In genomic region chr15:31335991-31336942, GRCh38 we compare ENCODE assay signal across 11 cellular contexts. TPM values are rescaled to one million over a fixed set of nuclear protein-coding genes. Genes with fewer than 3 reads are reported as not detected.
DNase-seq lines count a peak whose midpoint lies in the region; ATAC-seq and TF ChIP-seq lines count a peak whose summit lies in the region.
"Had no signal": no experiment of that assay in that cellular context is flagged by ENCODE, and none has a peak within 500 bp of the region (broad histone marks: within the 10 kb centered on the region; RNA-seq: fewer than 3 reads in every experiment).

No MANE protein-coding gene starts in this region.

- TF ChIP-seq RAD21 in liver (IDR thresholded peaks at IDR 0.05): peak in 1 of 2 donors; percentile 11

- 54% methylated on average over 13 of the region's 13 CpGs for WGBS in liver

- no peaks in the 10 kb centered on the region for H3K36me3 ChIP-seq in liver (ENCODE audit: control insufficient read depth in 4 of 4, insufficient read depth in 3 of 4, low read depth in 1 of 4, low read length in 3 of 4)
- no peaks in the 10 kb centered on the region for H3K36me3 ChIP-seq in mucosa of descending colon (ENCODE audit: low read depth)
- H3K36me3 ChIP-seq: thoracic aorta had no signal

- intact Hi-C loops in activated CD4-positive, alpha-beta T cell treated with anti-CD3 and anti-CD28 coated beads, Interleukin-2, amount 10 ng/mL, durations not matched to agents 24 days and 14 days (cut with micrococcal nuclease): no loop called here
- intact Hi-C loops in mucosa of descending colon (cut with DNase I, micrococcal nuclease): loop anchor here in 1 of 2 donors (10.0 kb wide), 1 partner anchor 59 kb away; no protein-coding TSS in a partner anchor

- peak overlapping the region; percentile 74 for H3K27ac Mint-ChIP-seq in activated CD4-positive, alpha-beta T cell treated with anti-CD3 and anti-CD28 coated beads, Interleukin-2, amount 10 ng/mL, durations not matched to agents 24 days and 14 days
- peak overlapping the region; percentile 99 for H3K27ac Mint-ChIP-seq in activated naive CD8-positive, alpha-beta T cell

- no peak for TF ChIP-seq CTCF in liver (IDR thresholded peaks at IDR 0.05; ENCODE audit: low read depth, low read length, missing input control)
- no peak for TF ChIP-seq CTCF in mucosa of descending colon (IDR thresholded peaks at IDR 0.05)

- H3K4me1 Mint-ChIP-seq in activated CD4-positive, alpha-beta T cell treated with anti-CD3 and anti-CD28 coated beads, Interleukin-2, amount 10 ng/mL, durations not matched to agents 24 days and 14 days: peaks cover 84% of the 10 kb centered on the region
- H3K4me1 Mint-ChIP-seq in activated naive CD8-positive, alpha-beta T cell (ENCODE audit: low read depth): peaks cover 96% of the 10 kb centered on the region

- peak; percentile 56 for DNase-seq in activated CD4-positive, alpha-beta T cell treated with anti-CD3 and anti-CD28 coated beads, Interleukin-2, amount 10 ng/mL, durations not matched to agents 24 days and 14 days
- no peak for DNase-seq in activated CD4-positive, alpha-beta T cell treated with anti-CD3 and anti-CD28 coated beads, Interleukin-2, amount 50 U/mL, for 4 hours
- no peak for DNase-seq in HCEC 1CT
- DNase-seq in mucosa of descending colon: no peak
- DNase-seq in NCI-H146 (lab: John Stamatoyannopoulos, UW): no peak

- H3K9me3 ChIP-seq in liver (ENCODE audit: control insufficient read depth in 4 of 4, low read length in 3 of 4): no peaks in the 10 kb centered on the region
- no peaks in the 10 kb centered on the region for H3K9me3 ChIP-seq in mucosa of descending colon
- H3K9me3 ChIP-seq: A549, thoracic aorta had no signal

- H3K4me3 ChIP-seq in liver (ENCODE audit: low read depth in 1 of 3, low read length in 3 of 3) (no peak overlapping the region), mucosa of descending colon (no peak overlapping the region)
- H3K4me3 ChIP-seq: A549, K562, thoracic aorta had no signal

- H3K27me3 Mint-ChIP-seq in activated CD4-positive, alpha-beta T cell treated with anti-CD3 and anti-CD28 coated beads, Interleukin-2, amount 10 ng/mL, durations not matched to agents 24 days and 14 days: no peaks in the 10 kb centered on the region
- no peaks in the 10 kb centered on the region for H3K27me3 Mint-ChIP-seq in activated naive CD8-positive, alpha-beta T cell

- peak overlapping the region; percentile 28 for H3K4me3 Mint-ChIP-seq in activated CD4-positive, alpha-beta T cell treated with anti-CD3 and anti-CD28 coated beads, Interleukin-2, amount 10 ng/mL, durations not matched to agents 24 days and 14 days
- peak overlapping the region; percentile 47 for H3K4me3 Mint-ChIP-seq in activated naive CD8-positive, alpha-beta T cell

- H3K9me3 Mint-ChIP-seq in activated CD4-positive, alpha-beta T cell treated with anti-CD3 and anti-CD28 coated beads, Interleukin-2, amount 10 ng/mL, durations not matched to agents 24 days and 14 days: no peaks in the 10 kb centered on the region
- no peaks in the 10 kb centered on the region for H3K9me3 Mint-ChIP-seq in activated naive CD8-positive, alpha-beta T cell (ENCODE audit: low read depth)

- peaks cover 20% of the 10 kb centered on the region for H3K36me3 Mint-ChIP-seq in activated CD4-positive, alpha-beta T cell treated with anti-CD3 and anti-CD28 coated beads, Interleukin-2, amount 10 ng/mL, durations not matched to agents 24 days and 14 days (ENCODE audit: low read depth)
- H3K36me3 Mint-ChIP-seq in activated naive CD8-positive, alpha-beta T cell: peaks cover 3% of the 10 kb centered on the region

- no peak for ATAC-seq in mucosa of descending colon
- ATAC-seq: A549, K562 had no signal

- H3K27me3 ChIP-seq in liver (ENCODE audit: control insufficient read depth in 4 of 4, insufficient read depth in 4 of 4, low read length in 3 of 4): no peaks in the 10 kb centered on the region

- peaks cover 36 to 84% (median 77%) of the 10 kb centered on the region in 4 donors for H3K4me1 ChIP-seq in liver (ENCODE audit: control insufficient read depth in 4 of 4, insufficient read depth in 4 of 4, low read length in 3 of 4)
- H3K4me1 ChIP-seq in mucosa of descending colon (ENCODE audit: low read depth): peaks cover 74% of the 10 kb centered on the region

- peak overlapping the region; percentile 57 to 67 for H3K27ac ChIP-seq in liver (ENCODE audit: low read depth in 1 of 2, low read length in 2 of 2)
- H3K27ac ChIP-seq in temporal lobe (ENCODE audit: low read depth, low read length): peak overlapping the region; percentile 76
- H3K27ac ChIP-seq: A549, thoracic aorta had no signal

- H3K9ac ChIP-seq in liver (ENCODE audit: low read depth in 1 of 2, low read length in 2 of 2): peak overlapping the region in 1 of 2 donors; percentile 57

TF ChIP-seq in liver, 16 proteins besides CTCF, POLR2A, EP300 and RAD21:
- TF ChIP-seq JUND (IDR thresholded peaks at IDR 0.05) (peak in 1 of 2 donors; percentile 35), SP1 (IDR thresholded peaks at IDR 0.05) (peak; percentile 85), HNF4A (conservative IDR thresholded peaks at IDR 0.05) (peak; percentile 82 to 86), FOXA1 (IDR thresholded peaks at IDR 0.05) (peak; percentile 51), RXRA (IDR thresholded peaks at IDR 0.05) (peak; percentile 98 to 99), GABPA (IDR thresholded peaks at IDR 0.05 in 1 of 2, conservative IDR thresholded peaks at IDR 0.05 in 1 of 2) (no peak), YY1 (IDR thresholded peaks at IDR 0.05) (peak; percentile 21), HNF4G (IDR thresholded peaks at IDR 0.05) (peak; percentile 53), ZBTB33 (IDR thresholded peaks at IDR 0.05) (no peak), EGR1 (IDR thresholded peaks at IDR 0.05; ENCODE audit: low read depth in 2 of 2) (no peak), NR2F2 (IDR thresholded peaks at IDR 0.05) (peak; percentile 67), TAF1 (conservative IDR thresholded peaks at IDR 0.05) (no peak), MAX (IDR thresholded peaks at IDR 0.05) (peak; percentile 25), FOXA2 (IDR thresholded peaks at IDR 0.05) (peak; percentile 36)
- TF ChIP-seq, protein P1, sequence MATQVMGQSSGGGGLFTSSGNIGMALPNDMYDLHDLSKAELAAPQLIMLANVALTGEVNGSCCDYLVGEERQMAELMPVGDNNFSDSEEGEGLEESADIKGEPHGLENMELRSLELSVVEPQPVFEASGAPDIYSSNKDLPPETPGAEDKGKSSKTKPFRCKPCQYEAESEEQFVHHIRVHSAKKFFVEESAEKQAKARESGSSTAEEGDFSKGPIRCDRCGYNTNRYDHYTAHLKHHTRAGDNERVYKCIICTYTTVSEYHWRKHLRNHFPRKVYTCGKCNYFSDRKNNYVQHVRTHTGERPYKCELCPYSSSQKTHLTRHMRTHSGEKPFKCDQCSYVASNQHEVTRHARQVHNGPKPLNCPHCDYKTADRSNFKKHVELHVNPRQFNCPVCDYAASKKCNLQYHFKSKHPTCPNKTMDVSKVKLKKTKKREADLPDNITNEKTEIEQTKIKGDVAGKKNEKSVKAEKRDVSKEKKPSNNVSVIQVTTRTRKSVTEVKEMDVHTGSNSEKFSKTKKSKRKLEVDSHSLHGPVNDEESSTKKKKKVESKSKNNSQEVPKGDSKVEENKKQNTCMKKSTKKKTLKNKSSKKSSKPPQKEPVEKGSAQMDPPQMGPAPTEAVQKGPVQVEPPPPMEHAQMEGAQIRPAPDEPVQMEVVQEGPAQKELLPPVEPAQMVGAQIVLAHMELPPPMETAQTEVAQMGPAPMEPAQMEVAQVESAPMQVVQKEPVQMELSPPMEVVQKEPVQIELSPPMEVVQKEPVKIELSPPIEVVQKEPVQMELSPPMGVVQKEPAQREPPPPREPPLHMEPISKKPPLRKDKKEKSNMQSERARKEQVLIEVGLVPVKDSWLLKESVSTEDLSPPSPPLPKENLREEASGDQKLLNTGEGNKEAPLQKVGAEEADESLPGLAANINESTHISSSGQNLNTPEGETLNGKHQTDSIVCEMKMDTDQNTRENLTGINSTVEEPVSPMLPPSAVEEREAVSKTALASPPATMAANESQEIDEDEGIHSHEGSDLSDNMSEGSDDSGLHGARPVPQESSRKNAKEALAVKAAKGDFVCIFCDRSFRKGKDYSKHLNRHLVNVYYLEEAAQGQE (IDR thresholded peaks at IDR 0.05): no peak
- TF ChIP-seq, protein P2, sequence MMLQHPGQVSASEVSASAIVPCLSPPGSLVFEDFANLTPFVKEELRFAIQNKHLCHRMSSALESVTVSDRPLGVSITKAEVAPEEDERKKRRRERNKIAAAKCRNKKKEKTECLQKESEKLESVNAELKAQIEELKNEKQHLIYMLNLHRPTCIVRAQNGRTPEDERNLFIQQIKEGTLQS (IDR thresholded peaks at IDR 0.05): no peak
TF ChIP-seq in liver: peak in this region for 10.

RNA-seq across cellular contexts. Expression of gene KLF13, which starts 9.6 kb away (rescaled TPM):
- total RNA-seq in activated CD4-positive, alpha-beta T cell treated with anti-CD3 and anti-CD28 coated beads, Interleukin-2, amount 10 ng/mL, durations not matched to agents 24 days and 14 days: 122 and 135 TPM in 2 replicates
- total RNA-seq in liver (10 to 100 TPM; 64.6 to 77.1 TPM), temporal lobe (27.8 TPM), mucosa of descending colon (100 to 1,000 TPM in 1 of 3 donors, 10 to 100 TPM in 2; 72.4 to 107 (median 91.2) TPM)
- polyA plus RNA-seq in liver: 10 to 100 TPM; 17.4 to 50.5 TPM
